In the genomic region with DNA sequence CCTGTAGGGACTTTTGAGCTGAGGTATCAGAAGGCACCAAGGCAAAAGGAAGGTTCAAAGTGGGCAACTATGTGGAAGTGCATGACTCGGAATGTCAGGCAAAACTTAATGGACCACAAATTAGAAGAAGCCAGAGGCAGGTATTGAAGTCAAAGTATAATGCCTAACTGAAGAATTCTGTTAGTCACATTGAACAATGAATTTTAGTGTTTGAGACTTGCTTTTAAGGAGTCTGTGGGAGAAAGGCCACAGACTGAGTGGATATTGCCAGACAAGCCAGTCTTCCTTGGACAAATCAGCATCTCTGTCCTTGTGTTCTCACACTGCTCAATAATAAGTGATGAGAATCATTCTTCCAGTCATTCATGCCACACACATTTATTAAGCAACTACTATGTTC, we compare ENCODE assay signal across 20 cellular contexts.
"Had no signal": no experiment of that assay in that cellular context is flagged by ENCODE, and none has a peak within 500 bp of the region (broad histone marks: within the 10 kb centered on the region; RNA-seq: fewer than 3 reads in every experiment).

No MANE protein-coding gene starts in this region.

- DNase-seq: IMR-90, Karpas-422, KG1, MM.1S, NCI-H1092 treated with DMSO at 0.1 percent for 48 hours, NCI-H1417, NCI-H1436 treated with DMSO at 0.1 percent for 48 hours, NCI-H1694, NCI-H187 treated with DMSO at 0.1 percent for 48 hours, NCI-H2029 treated with DMSO at 0.1 percent for 48 hours, NCI-H2171 treated with DMSO at 0.1 percent for 48 hours, NCI-H345, NCI-H446 treated with DMSO at 0.1 percent for 48 hours, NCI-H510A treated with DMSO at 0.1 percent for 48 hours, NCI-H526, NCI-H774, SHP77, SK-N-SH had no signal

- H3K9me3 ChIP-seq: SK-N-SH had no signal

- H3K4me2 ChIP-seq: SK-N-SH had no signal

- ATAC-seq: HepG2 had no signal

- H3K27ac ChIP-seq: RWPE1 had no signal

- H3K9ac ChIP-seq: SK-N-SH had no signal
